ENCODE assay signal across 13 cellular contexts in the genomic region with DNA sequence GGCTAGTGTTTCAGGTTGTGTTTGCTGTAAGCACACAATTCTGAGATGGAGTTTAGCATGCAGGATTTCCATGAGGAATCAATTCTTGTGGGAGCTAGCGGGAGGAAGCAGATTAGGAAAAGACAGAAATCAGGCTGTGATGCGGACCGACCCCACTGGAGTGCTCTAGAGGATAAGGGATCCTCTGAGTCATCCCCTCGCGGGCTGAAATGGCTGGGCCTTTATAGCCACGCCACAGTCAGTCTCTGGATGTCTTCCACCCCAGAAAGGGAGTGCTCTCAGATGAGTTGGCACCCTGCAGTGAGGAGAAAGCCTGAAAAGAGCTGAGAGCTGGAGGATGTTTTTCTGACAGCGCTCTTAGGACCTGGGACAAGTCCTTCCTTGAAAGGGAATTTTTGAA.
A peak's percentile ranks its signal among the peaks of the same experiment; 100 is the strongest.
DNase-seq lines count a peak whose midpoint lies in the region; ATAC-seq, FAIRE-seq and TF ChIP-seq lines count a peak whose summit lies in the region.
"Had no signal": no experiment of that assay in that cellular context is flagged by ENCODE, and none has a peak within 500 bp of the region (broad histone marks: within the 10 kb centered on the region; RNA-seq: fewer than 3 reads in every experiment).

No MANE protein-coding gene starts in this region.

- peak; percentile 81 to 84 for TF ChIP-seq RAD21 in H1 (IDR thresholded peaks at IDR 0.05 in 1 of 2, conservative IDR thresholded peaks at IDR 0.05 in 1 of 2; ENCODE audit: low read depth in 2 of 2, low read length in 2 of 2)

- H4K20me1 ChIP-seq in H1 (replicated peaks in 1 of 2; ENCODE audit: control insufficient read depth in 1 of 2, insufficient read depth in 2 of 2, low read length in 2 of 2) = no peaks in the 10 kb centered on the region

- H3K27ac ChIP-seq in H1 (ENCODE audit: low read depth, low read length) = no peak overlapping the region
- H3K27ac ChIP-seq: body of pancreas, C4-2B had no signal

- no peaks in the 10 kb centered on the region for H3K9me3 ChIP-seq in H1 (ENCODE audit: insufficient read depth in 2 of 2, low read depth in 1 of 2, low read length in 1 of 2)
- H3K9me3 ChIP-seq: body of pancreas had no signal

- no peak for TF ChIP-seq POLR2A in H1 (IDR thresholded peaks at IDR 0.05; ENCODE audit: control extremely low read depth in 1 of 2, low read depth in 2 of 2, low read length in 2 of 2)

- no peak overlapping the region for H3K18ac ChIP-seq in H1 (ENCODE audit: extremely low read depth, low read length)

- H3K23ac ChIP-seq in H1 (ENCODE audit: insufficient read length) = no peak overlapping the region

- no peak for TF ChIP-seq EP300 in H1 (IDR thresholded peaks at IDR 0.05; ENCODE audit: borderline replicate concordance in 1 of 2, low read depth in 2 of 2, low read length in 2 of 2)

- no peaks in the 10 kb centered on the region for H3K36me3 ChIP-seq in H1 (ENCODE audit: control insufficient read depth in 2 of 4, insufficient read depth in 4 of 4, low read length in 3 of 4)

- no peaks in the 10 kb centered on the region for H3K4me1 ChIP-seq in H1 (replicated peaks in 1 of 4; ENCODE audit: control insufficient read depth in 3 of 4, insufficient read depth in 4 of 4, low read length in 3 of 4)
- H3K4me1 ChIP-seq: body of pancreas had no signal

- DNase-seq in AG08396 (ENCODE audit: low spot score) = peak; percentile 13
- DNase-seq in HT1080 (ENCODE audit: low read depth) = peak; percentile 63
- peak in 1 of 2 experiments; percentile 59 for DNase-seq in H1 (ENCODE audit: low read depth in 1 of 2, low spot score in 2 of 2)
- DNase-seq in medulla oblongata (ENCODE audit: extremely low spot score) = peak; percentile 53
- DNase-seq in NCI-H1092 treated with DMSO at 0.1 percent for 48 hours (lab: John Stamatoyannopoulos, UW) = no peak
- DNase-seq: activated CD8-positive, alpha-beta memory T cell treated with anti-CD3 and anti-CD28 coated beads for 24 hours; body of pancreas; stimulated activated naive CD4-positive, alpha-beta T cell treated with Interleukin-2 at 50 U/mL for 16 hours had no signal

- no peak overlapping the region for H3K56ac ChIP-seq in H1 (replicated peaks; ENCODE audit: insufficient read length, low read depth, low read length)

- H3K79me1 ChIP-seq in H1 (ENCODE audit: low read depth, low read length) = no peaks in the 10 kb centered on the region

- WGBS in H1 (ENCODE audit: extremely low coverage in 1 of 2, insufficient coverage in 1 of 2, insufficient read length in 1 of 2, insufficient replicate concordance in 2 of 2, low coverage in 1 of 2, low lambda C conversion rate in 2 of 2, missing lambda C conversion rate in 1 of 2), 2 experiments = 68% methylated on average over 7 of the region's 7 CpGs; no CpG with 5 or more reads in 1 of the 2 experiments

- no peak overlapping the region for H2BK15ac ChIP-seq in H1 (ENCODE audit: low read length)

- no peak overlapping the region for H2BK20ac ChIP-seq in H1 (ENCODE audit: low read length)

- H4K91ac ChIP-seq in H1 (replicated peaks; ENCODE audit: insufficient read length, low read length) = no peak overlapping the region

- H2AFZ ChIP-seq in H1 (ENCODE audit: low read length) = no peak overlapping the region

- H4K5ac ChIP-seq in H1 (ENCODE audit: insufficient read length, low read depth, low read length) = no peak overlapping the region

- no peak overlapping the region for H4K8ac ChIP-seq in H1 (ENCODE audit: extremely low read depth, insufficient read depth, low read length)

- no peak overlapping the region for H3K14ac ChIP-seq in H1 (ENCODE audit: insufficient read length)

- H2BK5ac ChIP-seq in H1 (ENCODE audit: low read depth, low read length) = no peak overlapping the region

- peak; percentile 79 for FAIRE-seq in H1 (lab: Jason Lieb, UNC)
- FAIRE-seq: frontal cortex had no signal

- H3K23me2 ChIP-seq in H1 (ENCODE audit: low read depth, low read length) = no peaks in the 10 kb centered on the region

- no peaks in the 10 kb centered on the region for H3K27me3 ChIP-seq in H1 (replicated peaks in 1 of 4; ENCODE audit: control insufficient read depth in 3 of 4, extremely low read depth in 1 of 4, insufficient read depth in 3 of 4, low read length in 3 of 4)
- H3K27me3 ChIP-seq: body of pancreas had no signal

- peak; percentile 41 to 58 (median 47) for TF ChIP-seq CTCF in H1 (IDR thresholded peaks at IDR 0.05; ENCODE audit: control extremely low read depth in 1 of 3, insufficient read depth in 1 of 3, low read depth in 1 of 3, low read length in 3 of 3)

- no peak for ATAC-seq in HG03342 (IDR thresholded peaks at IDR 0.05; ENCODE audit: unreplicated experiment)
- ATAC-seq in HG02642 (IDR thresholded peaks at IDR 0.05; ENCODE audit: poor library complexity, unreplicated experiment) = no peak
- ATAC-seq in HG02938 (IDR thresholded peaks at IDR 0.05; ENCODE audit: unreplicated experiment) = no peak
- ATAC-seq: body of pancreas had no signal

- no peak overlapping the region for H2AK5ac ChIP-seq in H1 (ENCODE audit: low read depth, low read length)

- H3K9ac ChIP-seq in H1 (replicated peaks in 1 of 4; ENCODE audit: extremely low read depth in 1 of 4, low read depth in 3 of 4, low read length in 3 of 4) = no peak overlapping the region

- H2BK120ac ChIP-seq in H1 (replicated peaks; ENCODE audit: low read depth, low read length) = no peak overlapping the region

- POLR2A ChIA-PET in H1 (lab: Charles Lee; ENCODE audit: partially characterized antibody) = interaction anchor here (0.5 kb wide), 1 partner anchor 222 kb away, joined by 3 read pairs; the partner anchor contains the start of gene CSRNP3

- H3K4me3 ChIP-seq in H1 (ENCODE audit: extremely low read depth in 1 of 4, insufficient read depth in 2 of 4, low read depth in 3 of 4, low read length in 4 of 4) = no peak overlapping the region
- H3K4me3 ChIP-seq: body of pancreas had no signal

- H2BK12ac ChIP-seq in H1 (ENCODE audit: low read depth, low read length) = no peak overlapping the region

- no peak overlapping the region for H3K4ac ChIP-seq in H1 (replicated peaks; ENCODE audit: insufficient read length, low read depth, low read length)

- CTCF ChIA-PET in H1 (lab: Charles Lee; ENCODE audit: partially characterized antibody) = interaction anchor here (0.5 to 3.2 kb wide), 20 partner anchors 10 to 701 kb away, joined by 3 to 27 read pairs (median 5); partner anchors contain the start of gene SCN2A

- H3K79me2 ChIP-seq in H1 (ENCODE audit: control insufficient read depth in 1 of 2, insufficient read depth in 2 of 2, low read length in 2 of 2) = no peaks in the 10 kb centered on the region

- no peak overlapping the region for H3K4me2 ChIP-seq in H1 (ENCODE audit: insufficient read depth in 1 of 2, low read depth in 2 of 2, low read length in 2 of 2)

TF ChIP-seq in H1, 55 proteins besides CTCF, POLR2A, EP300 and RAD21:
- TF ChIP-seq YY1 (IDR thresholded peaks at IDR 0.05; ENCODE audit: low read depth, low read length) (0 out of 2 replicates have a peak, but pooled peaks have one; percentile 17), BRCA1 (IDR thresholded peaks at IDR 0.05; ENCODE audit: low read depth, low read length) (no peak), JUND (IDR thresholded peaks at IDR 0.05; ENCODE audit: low read length) (peak; percentile 46; the same call in 1 of the 2 replicates)
